In genomic region chr5:177538876-177539275, GRCh38 we compare ENCODE assay signal across 1 cellular context.
TF ChIP-seq lines count a peak whose summit lies in the region.

No MANE protein-coding gene starts in this region.

TF ChIP-seq in HepG2, 621 proteins besides CTCF, POLR2A, EP300 and RAD21:
- no peak for TF ChIP-seq SCMH1 (CRISPR knock-in tag; IDR thresholded peaks at IDR 0.05; ENCODE audit: borderline replicate concordance)
- no peak for TF ChIP-seq ZNF446 (CRISPR knock-in tag; IDR thresholded peaks at IDR 0.05)
- TF ChIP-seq SOX5 (CRISPR knock-in tag; IDR thresholded peaks at IDR 0.05; ENCODE audit: borderline replicate concordance): no peak
- no peak for TF ChIP-seq CAMTA2 (CRISPR knock-in tag; IDR thresholded peaks at IDR 0.05; ENCODE audit: borderline replicate concordance)
- TF ChIP-seq ZFP1 (CRISPR knock-in tag; IDR thresholded peaks at IDR 0.05): no peak
- no peak for TF ChIP-seq ZNF782 (CRISPR knock-in tag; IDR thresholded peaks at IDR 0.05; ENCODE audit: borderline replicate concordance)
- TF ChIP-seq SOX13 (IDR thresholded peaks at IDR 0.05): no peak
- TF ChIP-seq SOX13 (CRISPR knock-in tag; conservative IDR thresholded peaks at IDR 0.05 in 1 of 2, IDR thresholded peaks at IDR 0.05 in 1 of 2): no peak
- TF ChIP-seq HOXA7 (CRISPR knock-in tag; IDR thresholded peaks at IDR 0.05): no peak
- TF ChIP-seq ZNF674 (CRISPR knock-in tag; IDR thresholded peaks at IDR 0.05; ENCODE audit: low read depth): no peak
- no peak for TF ChIP-seq GABPA (IDR thresholded peaks at IDR 0.05; ENCODE audit: low read depth, low read length)
- TF ChIP-seq GABPA (CRISPR knock-in tag; IDR thresholded peaks at IDR 0.05; ENCODE audit: low read depth): no peak
- no peak for TF ChIP-seq MAF1 (CRISPR knock-in tag; IDR thresholded peaks at IDR 0.05; ENCODE audit: borderline replicate concordance)
- TF ChIP-seq XBP1 (CRISPR knock-in tag; IDR thresholded peaks at IDR 0.05): no peak
- TF ChIP-seq ZNF777 (CRISPR knock-in tag; IDR thresholded peaks at IDR 0.05): no peak
TF ChIP-seq in HepG2: peak in this region for 0.
